ENCODE assay signal across 1 cellular context in the genomic region with DNA sequence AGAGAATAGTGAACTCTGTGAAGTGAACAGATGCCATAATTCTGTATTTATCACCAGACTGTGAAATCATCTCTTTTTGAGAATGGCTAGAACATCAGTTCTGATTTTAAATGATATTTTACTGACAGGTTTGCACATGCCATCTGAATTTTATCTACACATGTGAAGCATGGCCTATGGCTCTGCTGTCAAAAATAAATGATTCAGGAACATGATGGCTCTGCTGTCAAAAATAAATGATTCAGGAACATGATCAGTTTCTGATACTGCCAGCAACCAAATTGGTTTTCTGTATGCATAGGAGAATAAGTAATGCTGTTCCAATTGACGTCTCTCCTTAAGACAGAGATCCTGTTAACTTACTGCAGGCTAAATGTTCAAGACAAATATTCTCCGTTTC.
TF ChIP-seq lines count a peak whose summit lies in the region.

No MANE protein-coding gene starts in this region.

TF ChIP-seq in neural cell, 6 proteins besides CTCF, POLR2A, EP300 and RAD21:
- TF ChIP-seq TAF1 (IDR thresholded peaks at IDR 0.05; ENCODE audit: low read depth) (no peak), MXI1 (conservative IDR thresholded peaks at IDR 0.05; ENCODE audit: poor library complexity, severe bottlenecking) (no peak), POLR2AphosphoS5 (IDR thresholded peaks at IDR 0.05) (peak; percentile 63), SMC3 (conservative IDR thresholded peaks at IDR 0.05; ENCODE audit: poor library complexity) (no peak)
